34 cellular contexts compared by ENCODE assay signal in genomic region chr15:83881156-83881555, GRCh38.
"Had no signal": no experiment of that assay in that cellular context is flagged by ENCODE, and none has a peak within 500 bp of the region (broad histone marks: within the 10 kb centered on the region; RNA-seq: fewer than 3 reads in every experiment).

No MANE protein-coding gene starts in this region.

- H3K27ac ChIP-seq: KMS-11, PC-9, RWPE1, SJCRH30, SK-N-MC had no signal

- H3K4me1 ChIP-seq: SJCRH30 had no signal

- H2AFZ ChIP-seq: PC-9 had no signal

- ATAC-seq: Panc1, Right ventricle myocardium inferior, SK-N-SH treated with all-trans-retinoic acid at 6 μM for 48 hours had no signal

- H3K9me3 ChIP-seq: MG63 had no signal

- H3K4me2 ChIP-seq: KMS-11, PC-9 had no signal

- H3K9ac ChIP-seq: KMS-11 had no signal

- H3K27me3 ChIP-seq: MG63, SJCRH30 had no signal

- H3K36me3 ChIP-seq: MG63, SJCRH30 had no signal

- DNase-seq: Karpas-422, MG63, NCI-H1048, NCI-H1092 treated with DMSO at 0.1 percent for 48 hours, NCI-H1105 treated with DMSO at 0.1 percent for 48 hours, NCI-H1417, NCI-H1436, NCI-H146, NCI-H1694, NCI-H187, NCI-H1930, NCI-H2029 treated with DMSO at 0.1 percent for 48 hours, NCI-H2081 treated with DMSO at 0.1 percent for 48 hours, NCI-H2107, NCI-H2171, NCI-H226, NCI-H446 treated with DMSO at 0.1 percent for 48 hours, NCI-H510A, NCI-H524, NCI-H526, NCI-H69, NCI-H748 treated with DMSO at 0.1 percent for 48 hours, NCI-H82, PC-9, SHP77, SIG-M5, SJCRH30 had no signal

- FAIRE-seq: RCC 7860 had no signal

- H3K4me3 ChIP-seq: MG63, PC-9, SJCRH30, SK-N-MC had no signal
